Comparison of ENCODE assay signal across 9 cellular contexts in the genomic region with DNA sequence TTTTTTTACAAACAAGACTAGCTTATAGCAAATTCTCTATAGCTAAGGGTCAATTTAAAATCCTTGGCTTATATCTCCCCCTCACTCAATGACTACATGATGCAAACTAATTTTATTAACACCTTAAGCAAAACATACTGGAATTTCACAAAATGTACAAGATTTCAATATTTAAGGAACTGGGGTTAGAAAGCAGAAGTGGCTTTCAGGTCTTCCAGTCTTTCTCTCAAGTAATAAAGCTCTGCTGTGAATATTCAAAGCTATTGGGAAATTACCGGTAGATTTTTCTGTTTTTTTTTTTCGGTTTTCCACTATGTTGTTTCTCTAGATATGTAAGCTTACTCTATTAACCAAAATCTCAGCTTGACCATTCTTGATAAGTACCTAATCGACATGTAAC. TPM values are rescaled to one million over a fixed set of nuclear protein-coding genes. Genes with fewer than 3 reads are reported as not detected.
A peak's percentile ranks its signal among the peaks of the same experiment; 100 is the strongest.
DNase-seq lines count a peak whose midpoint lies in the region; ATAC-seq and TF ChIP-seq lines count a peak whose summit lies in the region.
"Had no signal": no experiment of that assay in that cellular context is flagged by ENCODE, and none has a peak within 500 bp of the region (broad histone marks: within the 10 kb centered on the region; RNA-seq: fewer than 3 reads in every experiment).

No MANE protein-coding gene starts in this region.

- no peak for TF ChIP-seq EP300 in esophagus muscularis mucosa (IDR thresholded peaks at IDR 0.05)

- TF ChIP-seq CTCF in OCI-LY3 (IDR thresholded peaks at IDR 0.05; ENCODE audit: low read depth, low read length) (no peak), esophagus muscularis mucosa (IDR thresholded peaks at IDR 0.05) (no peak)

- H3K9me3 ChIP-seq in OCI-LY3 (ENCODE audit: insufficient read depth, low read length) (no peaks in the 10 kb centered on the region), esophagus muscularis mucosa (no peaks in the 10 kb centered on the region), skeletal muscle satellite cell (replicated peaks; ENCODE audit: low read length) (no peaks in the 10 kb centered on the region)

- H3K27ac ChIP-seq in OCI-LY3 (ENCODE audit: low read length) (peak overlapping the region; percentile 88), esophagus muscularis mucosa (replicated peaks in 1 of 4) (no peak overlapping the region)

- intact Hi-C loops in esophagus muscularis mucosa (cut with DNase I), result no loop called here

- H3K36me3 ChIP-seq in OCI-LY3 (replicated peaks; ENCODE audit: low read depth, low read length) (peaks cover 76% of the 10 kb centered on the region), esophagus muscularis mucosa (peaks cover 28 to 47% (median 33%) of the 10 kb centered on the region in 4 donors), skeletal muscle satellite cell (ENCODE audit: insufficient read depth, low read length) (peaks cover 33% of the 10 kb centered on the region)

- H3K27me3 Mint-ChIP-seq in T-helper 2 cell treated with Interferon-gamma antibody and Interleukin-4, amounts not matched to agents 5 μg/mL and 100 μg/mL, for 36 hours (ENCODE audit: low read depth), result no peaks in the 10 kb centered on the region

- H3K4me3 Mint-ChIP-seq in T-helper 2 cell treated with Interferon-gamma antibody and Interleukin-4, amounts not matched to agents 5 μg/mL and 100 μg/mL, for 36 hours, result no peak overlapping the region

- no peaks in the 10 kb centered on the region for H3K9me3 Mint-ChIP-seq in T-helper 2 cell treated with Interferon-gamma antibody and Interleukin-4, amounts not matched to agents 5 μg/mL and 100 μg/mL, for 36 hours

- H3K4me3 ChIP-seq in OCI-LY3 (ENCODE audit: low read length) (peak overlapping the region; percentile 90), esophagus muscularis mucosa (peak overlapping the region; percentile 8 to 18 (median 14)), skeletal muscle satellite cell (ENCODE audit: low read length) (peak overlapping the region; percentile 3)

- 71% methylated on average over 3 of the region's 3 CpGs for WGBS in esophagus muscularis mucosa

- peaks cover 62% of the 10 kb centered on the region for H3K36me3 Mint-ChIP-seq in T-helper 2 cell treated with Interferon-gamma antibody and Interleukin-4, amounts not matched to agents 5 μg/mL and 100 μg/mL, for 36 hours (ENCODE audit: low read depth)

- DNase-seq in T-helper 2 cell treated with Interferon-gamma antibody and Interleukin-4, amounts not matched to agents 5 μg/mL and 100 μg/mL, for 36 hours (ENCODE audit: low spot score), result no peak
- DNase-seq in T-helper 2 cell (no peak), esophagus muscularis mucosa (ENCODE audit: extremely low spot score) (no peak), NCI-H345 (lab: John Stamatoyannopoulos, UW) (no peak)
- DNase-seq in effector CD8-positive, alpha-beta T cell (lab: John Stamatoyannopoulos, UW), result no peak
- DNase-seq: NCI-H2107 had no signal

- TF ChIP-seq POLR2A in esophagus muscularis mucosa (IDR thresholded peaks at IDR 0.05; ENCODE audit: low read depth), result no peak

- H3K27ac Mint-ChIP-seq in T-helper 2 cell treated with Interferon-gamma antibody and Interleukin-4, amounts not matched to agents 5 μg/mL and 100 μg/mL, for 36 hours, result peak overlapping the region; percentile 56

- H3K9ac ChIP-seq in OCI-LY3 (ENCODE audit: low read length) (peak overlapping the region; percentile 93), skeletal muscle satellite cell (ENCODE audit: low read depth, low read length) (no peak overlapping the region)

- H3K27me3 ChIP-seq in OCI-LY3 (ENCODE audit: low read depth, low read length), result no peaks in the 10 kb centered on the region
- H3K27me3 ChIP-seq in esophagus muscularis mucosa, result no peaks in the 10 kb centered on the region
- no peaks in the 10 kb centered on the region for H3K27me3 ChIP-seq in skeletal muscle satellite cell (ENCODE audit: control insufficient read depth, insufficient read depth, low read length)

- peaks cover 32% of the 10 kb centered on the region for H3K4me1 ChIP-seq in OCI-LY3 (ENCODE audit: low read length)
- H3K4me1 ChIP-seq in esophagus muscularis mucosa, result peaks cover 36 to 50% (median 47%) of the 10 kb centered on the region in 4 donors
- H3K4me1 ChIP-seq in skeletal muscle satellite cell (ENCODE audit: control insufficient read depth, insufficient read depth, low read length), result peaks cover 29% of the 10 kb centered on the region

- H3K4me2 ChIP-seq in OCI-LY3 (ENCODE audit: low read length), result peak overlapping the region; percentile 83
- peak overlapping the region; percentile 83 for H3K4me2 ChIP-seq in skeletal muscle satellite cell (ENCODE audit: low read length)

- no peak overlapping the region for H2AFZ ChIP-seq in OCI-LY3 (ENCODE audit: low read depth, low read length)

- peaks cover 31% of the 10 kb centered on the region for H3K4me1 Mint-ChIP-seq in T-helper 2 cell treated with Interferon-gamma antibody and Interleukin-4, amounts not matched to agents 5 μg/mL and 100 μg/mL, for 36 hours (ENCODE audit: low read depth)

- no peak for ATAC-seq in HG03571 (IDR thresholded peaks at IDR 0.05; ENCODE audit: unreplicated experiment)

- H4K20me1 ChIP-seq in OCI-LY3 (ENCODE audit: insufficient read depth, low read length), result peaks cover 32% of the 10 kb centered on the region

- H3K79me2 ChIP-seq in OCI-LY3 (ENCODE audit: low read length), result peaks cover 65% of the 10 kb centered on the region

RNA-seq across cellular contexts. Expression of a gene that starts 3.9 kb away (rescaled TPM):
- 10 to 100 TPM in 2 of 4 donors, 1 to 10 TPM in 2; 9.5 to 13.7 (median 10.4) TPM for total RNA-seq in esophagus muscularis mucosa
- 18.0 and 21.8 TPM in 2 replicates for total RNA-seq in skeletal muscle satellite cell (2012; rRNA removed)

RNA-seq across cellular contexts. Expression of a gene that starts 4.3 kb away (rescaled TPM):
- 10 to 100 TPM; 27.9 to 59.0 (median 36.3) TPM for total RNA-seq in esophagus muscularis mucosa
- total RNA-seq in skeletal muscle satellite cell (2012; rRNA removed), result 36.9 and 48.2 TPM in 2 replicates

RNA-seq across cellular contexts. Expression of a gene that starts 44.1 kb away (rescaled TPM):
- total RNA-seq in esophagus muscularis mucosa, result 1 to 10 TPM; 7.3 to 9.6 (median 8.2) TPM
- 4.3 and 4.8 TPM in 2 replicates for total RNA-seq in skeletal muscle satellite cell (2012; rRNA removed)

Comparison
In these comparisons a context has a peak if more than half of its experiments do, and no peak if none do; other contexts are left out.
1. H3K4me3 ChIP-seq: peak in every context shown above with its lines; median percentile 90 in OCI-LY3; 14 in esophagus muscularis mucosa; 3 in skeletal muscle satellite cell.